Comparison of ENCODE assay signal across 8 cellular contexts in genomic region chr12:108590463-108590862, GRCh38. TPM values are rescaled to one million over a fixed set of nuclear protein-coding genes. Genes with fewer than 3 reads are reported as not detected.
DNase-seq lines count a peak whose midpoint lies in the region; ATAC-seq, FAIRE-seq and TF ChIP-seq lines count a peak whose summit lies in the region.
"Not testable (repeated sequence)": the region's sequence is repeated elsewhere in the genome, so short reads cannot be mapped to it uniquely, and the experiment has no call there.
"Had no signal": no experiment of that assay in that cellular context is flagged by ENCODE, and none has a peak within 500 bp of the region (broad histone marks: within the 10 kb centered on the region; RNA-seq: fewer than 3 reads in every experiment).

No MANE protein-coding gene starts in this region.

- not testable (repeated sequence) for H3K4me3 ChIP-seq in SK-N-MC, K562, neural progenitor cell, spleen

- TF ChIP-seq CTCF in K562 (IDR thresholded peaks at IDR 0.05 in 2 of 3, conservative IDR thresholded peaks at IDR 0.05 in 1 of 3; ENCODE audit: insufficient read depth in 2 of 3, low read depth in 1 of 3, low read length in 3 of 3); mesothelial cell of epicardium (IDR thresholded peaks at IDR 0.05; ENCODE audit: unreplicated experiment); neural progenitor cell (IDR thresholded peaks at IDR 0.05); spleen (IDR thresholded peaks at IDR 0.05 in 8 of 11, conservative IDR thresholded peaks at IDR 0.05 in 3 of 11): not testable (repeated sequence)

- in situ Hi-C loops in K562 (cut with MboI): not testable (repeated sequence)

- POLR2A ChIA-PET in K562 (lab: Yijun Ruan, JAX): interaction anchor here (0.6 kb wide), 1 partner anchor 306 kb away, joined by 3 read pairs; no protein-coding TSS in a partner anchor

- BruUV-seq in K562 (replicated peaks; lab: Mats Ljungman, UMichigan): not testable (repeated sequence)

- not testable (repeated sequence) for H3K36me3 Mint-ChIP-seq in mesothelial cell of epicardium, neural progenitor cell

- not testable (repeated sequence) for H3K9me3 ChIP-seq in SK-N-MC (ENCODE audit: low read depth, low read length); K562 (replicated peaks; ENCODE audit: control insufficient read depth, insufficient read depth, low read depth, low read length); neural progenitor cell (ENCODE audit: low read depth); spleen

- H3K4me3 Mint-ChIP-seq in mesothelial cell of epicardium, neural progenitor cell: not testable (repeated sequence)

- not testable (repeated sequence) for H3K9me1 ChIP-seq in K562 (ENCODE audit: control insufficient read depth, insufficient read depth, low read length)

- H3K4me1 ChIP-seq in K562 (replicated peaks in 1 of 2; ENCODE audit: control insufficient read depth in 2 of 2, insufficient read depth in 2 of 2, low read length in 2 of 2): peaks cover 0 to 24% of the 10 kb centered on the region in 2 experiments; a peak in 1 of 5 replicates
- peaks cover 29% of the 10 kb centered on the region for H3K4me1 ChIP-seq in neural progenitor cell
- not testable (repeated sequence) for H3K4me1 ChIP-seq in spleen

- H3F3A ChIP-seq in neural progenitor cell (ENCODE audit: low read depth): not testable (repeated sequence)

- H3K4me1 Mint-ChIP-seq in mesothelial cell of epicardium (peaks cover 17% of the 10 kb centered on the region), neural progenitor cell (peaks cover 27% of the 10 kb centered on the region)

- not testable (repeated sequence) for H3K27me3 Mint-ChIP-seq in mesothelial cell of epicardium (ENCODE audit: low read depth); neural progenitor cell (ENCODE audit: insufficient read depth, low read depth)

- TF ChIP-seq RAD21 in K562 (CRISPR knock-in tag; conservative IDR thresholded peaks at IDR 0.05 in 1 of 2, IDR thresholded peaks at IDR 0.05 in 1 of 2): not testable (repeated sequence)

- not testable (repeated sequence) for FAIRE-seq in K562 (lab: Jason Lieb, UNC)

- H3K9ac ChIP-seq in SK-N-MC (ENCODE audit: insufficient read length); K562 (ENCODE audit: insufficient read depth in 1 of 2, low read depth in 2 of 2, low read length in 2 of 2); neural progenitor cell: not testable (repeated sequence)

- peak; percentile 23 for DNase-seq in SIG-M5 treated with dmso at 0.1 percent for 504 hours (lab: John Stamatoyannopoulos, UW; ENCODE audit: unreplicated experiment)
- not testable (repeated sequence) for DNase-seq in SK-N-MC (ENCODE audit: low read depth, low spot score); K562 (ENCODE audit: extremely low read depth in 1 of 4, low spot score in 3 of 4); mesothelial cell of epicardium (ENCODE audit: low spot score in 2 of 2, unreplicated experiment in 2 of 2); neural progenitor cell (ENCODE audit: low spot score)
- peak; percentile 18 for DNase-seq in spleen

- WGBS in K562 (ENCODE audit: insufficient coverage, low coverage, missing lambda C conversion rate): 42% methylated on average over 9 of the region's 9 CpGs
- 83 to 89% (median 87%) methylated on average over 9 of the region's 9 CpGs for WGBS in spleen, 5 donors

- intact Hi-C loops in K562 (cut with micrococcal nuclease); spleen (cut with DNase I; ENCODE audit: low total_unique reads): not testable (repeated sequence)

- not testable (repeated sequence) for H3K4me2 ChIP-seq in K562 (ENCODE audit: insufficient read depth, low read length)
- H3K4me2 ChIP-seq in neural progenitor cell: peak overlapping the region; percentile 33

- not testable (repeated sequence) for TF ChIP-seq EP300 in K562 (IDR thresholded peaks at IDR 0.05; ENCODE audit: low read length)

- not testable (repeated sequence) for H3K9me3 Mint-ChIP-seq in mesothelial cell of epicardium, neural progenitor cell

- not testable (repeated sequence) for TF ChIP-seq POLR2A in K562 (conservative IDR thresholded peaks at IDR 0.05); spleen (IDR thresholded peaks at IDR 0.05)

- H3K27me3 ChIP-seq in K562 (ENCODE audit: control insufficient read depth in 2 of 2, insufficient read depth in 2 of 2, low read length in 2 of 2): peaks cover 0 to 24% of the 10 kb centered on the region in 2 experiments; a peak in 3 of 5 replicates
- H3K27me3 ChIP-seq in neural progenitor cell; spleen (replicated peaks in 1 of 7): not testable (repeated sequence)

- not testable (repeated sequence) for H2AFZ ChIP-seq in K562 (ENCODE audit: low read depth, low read length); neural progenitor cell (replicated peaks)

- H3K79me2 ChIP-seq in K562 (ENCODE audit: control insufficient read depth, insufficient read depth, low read length); neural progenitor cell (ENCODE audit: low read depth): not testable (repeated sequence)

- CTCF ChIA-PET in K562 (lab: Yijun Ruan, JAX; ENCODE audit: low intra/inter-chr PET ratio): not testable (repeated sequence)

- not testable (repeated sequence) for H4K20me1 ChIP-seq in K562 (replicated peaks; ENCODE audit: control insufficient read depth, insufficient read depth, low read length); neural progenitor cell (ENCODE audit: low read depth)

- peak overlapping the region; percentile 28 for H3K27ac Mint-ChIP-seq in mesothelial cell of epicardium
- not testable (repeated sequence) for H3K27ac Mint-ChIP-seq in neural progenitor cell

- H3K36me3 ChIP-seq in SK-N-MC (ENCODE audit: insufficient read depth, low read length); K562 (ENCODE audit: control insufficient read depth, insufficient read depth, low read length); neural progenitor cell; spleen: not testable (repeated sequence)

- not testable (repeated sequence) for ATAC-seq in K562

- H3K27ac ChIP-seq in SK-N-MC: peak overlapping the region; percentile 87
- not testable (repeated sequence) for H3K27ac ChIP-seq in K562 (ENCODE audit: extremely low read depth, low read depth, low read length); neural progenitor cell; spleen

RNA-seq across cellular contexts. Expression of gene TMEM119, which starts 7.4 kb away (rescaled TPM):
- not detected in 2 replicates for total RNA-seq in K562 (2011; cell fraction: chromatin; rRNA removed; ENCODE audit: low replicate concordance)
- not detected in 2 replicates for total RNA-seq in K562 (2011; cell fraction: nucleolus; rRNA removed)
- total RNA-seq in K562 (2011; cell fraction: nucleoplasm; rRNA removed): not detected in 2 replicates
- total RNA-seq in K562 (2014; rRNA removed): not detected in 2 replicates
- total RNA-seq in K562 (2014; rRNA removed; fragmentation: Illumina TruSeq; extraction: Trizol): not detected in 2 replicates
- total RNA-seq in K562 (2015; rRNA removed; fragmentation: Illumina TruSeq; extraction: Trizol): not detected in 2 replicates
- total RNA-seq in K562 (2021): 0.18 TPM in 1 of 2 replicates, not detected in the other
- not detected in 2 replicates for polyA plus RNA-seq in K562 (2011; rRNA removed)
- polyA plus RNA-seq in K562 (2011; cell fraction: cytosol; rRNA removed): 0.01 TPM in 1 of 2 replicates, not detected in the other
- polyA plus RNA-seq in K562 (2011; cell fraction: nucleus; rRNA removed): not detected in 2 replicates
- polyA plus RNA-seq in K562 (2012): 0.11 TPM in 1 of 2 replicates, not detected in the other
- polyA plus RNA-seq in K562 (2014; fragmentation: Illumina TruSeq; extraction: Trizol): not detected in 2 replicates
- polyA plus RNA-seq in K562 (2014; fragmentation: Nextera tagmentation; extraction: Ambion mirVana): not detected
- polyA plus RNA-seq in K562 (2014; rRNA removed): not detected in 2 replicates
- not detected in 2 replicates for polyA minus RNA-seq in K562 (2011; rRNA and poly(A)+ RNA removed)
- polyA minus RNA-seq in K562 (2011; cell fraction: cytosol; rRNA and poly(A)+ RNA removed): not detected in 2 replicates
- polyA minus RNA-seq in K562 (2011; cell fraction: nucleus; rRNA and poly(A)+ RNA removed): not detected in 2 replicates
- 37.6 to 43.2 TPM (median 41.2 TPM) in 3 replicates for total RNA-seq in mesothelial cell of epicardium
- total RNA-seq in neural progenitor cell (ENCODE audit: low replicate concordance): 0.97 and 2.0 TPM in 2 replicates
- total RNA-seq in spleen: 10 to 100 TPM in 5 of 7 donors, 1 to 10 TPM in 2; 8.8 to 23.8 (median 14.1) TPM
- polyA plus RNA-seq in spleen: 10 to 100 TPM; 17.7 to 50.0 (median 34.8) TPM
- total RNA-seq: A673; CD8-positive, alpha-beta memory T cell had no signal

RNA-seq across cellular contexts. Expression of gene ISCU, which starts 28.1 kb away (rescaled TPM):
- total RNA-seq in K562 (2011; cell fraction: chromatin; rRNA removed; ENCODE audit: low replicate concordance): 50.8 and 64.7 TPM in 2 replicates
- total RNA-seq in K562 (2011; cell fraction: nucleolus; rRNA removed): 37.6 and 42.7 TPM in 2 replicates
- 58.2 and 69.2 TPM in 2 replicates for total RNA-seq in K562 (2011; cell fraction: nucleoplasm; rRNA removed)
- total RNA-seq in K562 (2014; rRNA removed) (92.5 and 136 TPM in 2 replicates), K562 (2014; rRNA removed; fragmentation: Illumina TruSeq; extraction: Trizol) (74.2 and 77.5 TPM in 2 replicates), K562 (2015; rRNA removed; fragmentation: Illumina TruSeq; extraction: Trizol) (75.6 and 77.3 TPM in 2 replicates), K562 (2021) (67.8 and 68.7 TPM in 2 replicates), mesothelial cell of epicardium (64.9 to 66.0 TPM (median 65.8 TPM) in 3 replicates), neural progenitor cell (ENCODE audit: low replicate concordance) (78.9 TPM in 2 replicates), spleen (100 to 1,000 TPM in 6 of 7 donors, 10 to 100 TPM in 1; 98.9 to 220 (median 144) TPM)
- polyA plus RNA-seq in K562 (2011; rRNA removed) (80.9 and 89.6 TPM in 2 replicates), K562 (2014; fragmentation: Illumina TruSeq; extraction: Trizol) (69.4 and 77.7 TPM in 2 replicates), K562 (2014; fragmentation: Nextera tagmentation; extraction: Ambion mirVana) (10 to 100 TPM; 15.9 to 19.8 TPM), K562 (2014; rRNA removed) (84.7 and 86.8 TPM in 2 replicates), spleen (100 to 1,000 TPM; 182 to 204 (median 187) TPM)
- polyA plus RNA-seq in K562 (2011; cell fraction: cytosol; rRNA removed): 36.5 and 59.5 TPM in 2 replicates
- 120 and 177 TPM in 2 replicates for polyA plus RNA-seq in K562 (2011; cell fraction: nucleus; rRNA removed)
- 76.7 and 87.8 TPM in 2 replicates for polyA plus RNA-seq in K562 (2012)
- 65.3 and 73.2 TPM in 2 replicates for polyA minus RNA-seq in K562 (2011; rRNA and poly(A)+ RNA removed)
- polyA minus RNA-seq in K562 (2011; cell fraction: cytosol; rRNA and poly(A)+ RNA removed): 16.6 and 26.3 TPM in 2 replicates
- polyA minus RNA-seq in K562 (2011; cell fraction: nucleus; rRNA and poly(A)+ RNA removed): 25.0 and 57.6 TPM in 2 replicates

RNA-seq across cellular contexts. Expression of gene SART3, which starts 29.5 kb away (rescaled TPM):
- 295 and 336 TPM in 2 replicates for total RNA-seq in K562 (2011; cell fraction: chromatin; rRNA removed; ENCODE audit: low replicate concordance)
- total RNA-seq in K562 (2011; cell fraction: nucleolus; rRNA removed): 193 and 203 TPM in 2 replicates
- total RNA-seq in K562 (2011; cell fraction: nucleoplasm; rRNA removed): 258 and 314 TPM in 2 replicates
- 167 and 396 TPM in 2 replicates for total RNA-seq in K562 (2014; rRNA removed)
- 64.7 and 66.7 TPM in 2 replicates for total RNA-seq in K562 (2014; rRNA removed; fragmentation: Illumina TruSeq; extraction: Trizol)
- 103 and 104 TPM in 2 replicates for total RNA-seq in K562 (2015; rRNA removed; fragmentation: Illumina TruSeq; extraction: Trizol)
- total RNA-seq in K562 (2021): 63.2 and 72.6 TPM in 2 replicates
- 32.1 and 33.7 TPM in 2 replicates for polyA plus RNA-seq in K562 (2011; rRNA removed)
- polyA plus RNA-seq in K562 (2011; cell fraction: cytosol; rRNA removed): 11.9 and 18.3 TPM in 2 replicates
- 128 and 132 TPM in 2 replicates for polyA plus RNA-seq in K562 (2011; cell fraction: nucleus; rRNA removed)
- polyA plus RNA-seq in K562 (2012): 43.0 and 62.6 TPM in 2 replicates
- 54.4 and 56.7 TPM in 2 replicates for polyA plus RNA-seq in K562 (2014; fragmentation: Illumina TruSeq; extraction: Trizol)
- polyA plus RNA-seq in K562 (2014; fragmentation: Nextera tagmentation; extraction: Ambion mirVana): 1 to 10 TPM; 8.9 to 9.9 TPM
- polyA plus RNA-seq in K562 (2014; rRNA removed): 52.6 and 58.4 TPM in 2 replicates
- polyA minus RNA-seq in K562 (2011; rRNA and poly(A)+ RNA removed): 73.9 and 94.6 TPM in 2 replicates
- polyA minus RNA-seq in K562 (2011; cell fraction: cytosol; rRNA and poly(A)+ RNA removed): 27.6 and 31.6 TPM in 2 replicates
- 152 and 195 TPM in 2 replicates for polyA minus RNA-seq in K562 (2011; cell fraction: nucleus; rRNA and poly(A)+ RNA removed)
- total RNA-seq in mesothelial cell of epicardium: 77.7 to 82.5 TPM (median 77.7 TPM) in 3 replicates
- 79.0 and 116 TPM in 2 replicates for total RNA-seq in neural progenitor cell (ENCODE audit: low replicate concordance)
- 100 to 1,000 TPM in 1 of 7 donors, 10 to 100 TPM in 6; 61.4 to 118 (median 72.1) TPM for total RNA-seq in spleen
- polyA plus RNA-seq in spleen: 10 to 100 TPM; 13.1 to 19.8 (median 14.6) TPM

RNA-seq across cellular contexts. Expression of gene SELPLG, which starts 43.2 kb away (rescaled TPM):
- total RNA-seq in K562 (2011; cell fraction: chromatin; rRNA removed; ENCODE audit: low replicate concordance): 0.35 and 0.79 TPM in 2 replicates
- 1.1 and 1.5 TPM in 2 replicates for total RNA-seq in K562 (2011; cell fraction: nucleolus; rRNA removed)
- total RNA-seq in K562 (2011; cell fraction: nucleoplasm; rRNA removed): 0.59 and 0.69 TPM in 2 replicates
- total RNA-seq in K562 (2014; rRNA removed) (1.7 and 3.4 TPM in 2 replicates), K562 (2014; rRNA removed; fragmentation: Illumina TruSeq; extraction: Trizol) (0.54 and 0.76 TPM in 2 replicates), K562 (2015; rRNA removed; fragmentation: Illumina TruSeq; extraction: Trizol) (10.2 TPM in 2 replicates), K562 (2021) (2.2 and 2.5 TPM in 2 replicates), mesothelial cell of epicardium (0.33 to 0.47 TPM in 2 of 3 replicates, not detected in the other), neural progenitor cell (ENCODE audit: low replicate concordance) (not detected in 2 replicates), spleen (100 to 1,000 TPM in 3 of 7 donors, 10 to 100 TPM in 4; 68.4 to 220 (median 91.7) TPM)
- polyA plus RNA-seq in K562 (2011; rRNA removed) (1.4 and 1.6 TPM in 2 replicates), K562 (2014; fragmentation: Illumina TruSeq; extraction: Trizol) (3.3 and 3.9 TPM in 2 replicates), K562 (2014; fragmentation: Nextera tagmentation; extraction: Ambion mirVana) (under 1 TPM; 0.22 to 0.34 TPM), K562 (2014; rRNA removed) (1.2 and 2.8 TPM in 2 replicates), spleen (10 to 100 TPM; 23.6 to 30.9 (median 23.7) TPM)
- 1.9 and 6.8 TPM in 2 replicates for polyA plus RNA-seq in K562 (2011; cell fraction: cytosol; rRNA removed)
- polyA plus RNA-seq in K562 (2011; cell fraction: nucleus; rRNA removed): 0.60 and 0.92 TPM in 2 replicates
- 9.4 and 9.9 TPM in 2 replicates for polyA plus RNA-seq in K562 (2012)
- 0.48 and 1.1 TPM in 2 replicates for polyA minus RNA-seq in K562 (2011; rRNA and poly(A)+ RNA removed)
- polyA minus RNA-seq in K562 (2011; cell fraction: cytosol; rRNA and poly(A)+ RNA removed): 0.91 and 0.95 TPM in 2 replicates
- 0.27 and 0.44 TPM in 2 replicates for polyA minus RNA-seq in K562 (2011; cell fraction: nucleus; rRNA and poly(A)+ RNA removed)
